ENCODE assay signal across 12 cellular contexts in the genomic region with DNA sequence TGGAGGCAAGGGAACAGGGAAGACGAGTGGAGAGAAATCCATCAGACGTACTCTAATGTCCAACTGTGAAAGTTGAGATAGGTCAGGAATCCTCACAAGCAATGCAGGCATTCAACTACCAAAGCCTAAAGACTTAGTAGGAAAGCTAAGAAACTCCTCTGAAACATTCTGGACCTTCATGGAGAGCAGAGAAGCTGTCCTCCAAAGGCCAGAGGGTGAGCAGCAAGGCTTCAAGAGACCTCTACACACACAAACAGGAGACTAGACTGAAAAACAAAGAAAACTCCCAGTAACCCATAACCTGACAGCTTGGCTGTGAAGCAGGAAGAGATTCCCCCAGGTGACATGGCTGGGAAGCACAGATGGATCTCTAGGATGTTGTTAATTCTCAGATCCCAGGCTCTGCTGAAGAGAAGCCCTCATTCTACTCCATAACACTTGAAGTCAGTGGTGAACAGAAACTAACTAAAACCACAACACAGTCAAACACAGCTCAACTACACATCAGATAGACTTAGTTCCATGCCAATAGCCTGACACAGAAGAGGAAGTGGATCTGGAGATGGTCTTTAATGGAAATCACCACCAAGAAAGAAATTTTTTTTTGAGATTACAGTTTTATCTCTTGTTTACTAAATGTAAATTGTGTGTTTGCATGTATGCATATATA. TPM values are rescaled to one million over a fixed set of nuclear protein-coding genes. Genes with fewer than 3 reads are reported as not detected.
DNase-seq lines count a peak whose midpoint lies in the region; ATAC-seq and TF ChIP-seq lines count a peak whose summit lies in the region.
"Had no signal": no experiment of that assay in that cellular context is flagged by ENCODE, and none has a peak within 500 bp of the region (broad histone marks: within the 10 kb centered on the region; RNA-seq: fewer than 3 reads in every experiment).

No MANE protein-coding gene starts in this region.

- BruUV-seq in OCI-LY7 (replicated peaks; lab: Mats Ljungman, UMichigan), result no TSS peak

- no peaks in the 10 kb centered on the region for H3K9me3 Mint-ChIP-seq in activated T-helper 17 cell treated with anti-CD3 and anti-CD28 coated beads, Interleukin-2, amount 50 U/mL, for 72 hours
- H3K9me3 Mint-ChIP-seq: HFFc6 had no signal

- H3K4me3 ChIP-seq in ascending aorta (no peak overlapping the region), OCI-LY7 (ENCODE audit: low read depth, low read length, poor library complexity, severe bottlenecking) (no peak overlapping the region)
- H3K4me3 ChIP-seq: gastrocnemius medialis had no signal

- no peak overlapping the region for H3K27ac Mint-ChIP-seq in activated T-helper 17 cell treated with anti-CD3 and anti-CD28 coated beads, Interleukin-2, amount 50 U/mL, for 72 hours
- H3K27ac Mint-ChIP-seq: brain, HFFc6 had no signal

- no peaks in the 10 kb centered on the region for H3K9me3 ChIP-seq in ascending aorta
- H3K9me3 ChIP-seq in OCI-LY7 (ENCODE audit: low read length), result no peaks in the 10 kb centered on the region
- H3K9me3 ChIP-seq: gastrocnemius medialis had no signal

- intact Hi-C loops in ascending aorta (cut with DNase I) (no loop called here), OCI-LY7 (cut with micrococcal nuclease; ENCODE audit: unreplicated experiment) (no loop called here)

- peaks cover 11% of the 10 kb centered on the region for H3K4me1 Mint-ChIP-seq in activated T-helper 17 cell treated with anti-CD3 and anti-CD28 coated beads, Interleukin-2, amount 50 U/mL, for 72 hours
- H3K4me1 Mint-ChIP-seq: brain had no signal

- peaks cover 13% of the 10 kb centered on the region for H3K27me3 Mint-ChIP-seq in activated T-helper 17 cell treated with anti-CD3 and anti-CD28 coated beads, Interleukin-2, amount 50 U/mL, for 72 hours

- no peaks in the 10 kb centered on the region for H3K9me2 ChIP-seq in OCI-LY7 (ENCODE audit: insufficient read depth, low read length)

- CTCF ChIA-PET in OCI-LY7 (lab: Charles Lee; ENCODE audit: unreplicated experiment), result no interaction called here

- no peak overlapping the region for H3K4me2 ChIP-seq in OCI-LY7 (ENCODE audit: low read length)

- ATAC-seq in GM18511 (IDR thresholded peaks at IDR 0.05; ENCODE audit: unreplicated experiment) (peak; percentile 99), GM21529 (IDR thresholded peaks at IDR 0.05; ENCODE audit: unreplicated experiment) (peak; percentile 96), HG03354 (IDR thresholded peaks at IDR 0.05; ENCODE audit: poor library complexity, severe bottlenecking, unreplicated experiment) (peak; percentile 93)
- ATAC-seq in activated T-helper 17 cell treated with anti-CD3 and anti-CD28 coated beads, Interleukin-2, amount 50 U/mL, for 72 hours (replicated peaks), result peak; percentile 47
- ATAC-seq: gastrocnemius medialis had no signal

- H4K20me1 ChIP-seq in OCI-LY7 (ENCODE audit: insufficient read depth, low read length), result no peaks in the 10 kb centered on the region

- no peak overlapping the region for H3K27ac ChIP-seq in ascending aorta
- H3K27ac ChIP-seq in OCI-LY7 (ENCODE audit: low read depth, low read length, poor library complexity, severe bottlenecking), result no peak overlapping the region
- H3K27ac ChIP-seq: gastrocnemius medialis had no signal

- POLR2A ChIA-PET in OCI-LY7 (lab: Charles Lee), result interaction anchor here (0.6 to 0.9 kb wide), 2 partner anchors 10 to 154 kb away, joined by 3 to 4 read pairs; no protein-coding TSS in a partner anchor

- no peak overlapping the region for H2AFZ ChIP-seq in OCI-LY7 (ENCODE audit: low read length)

- no peaks in the 10 kb centered on the region for H3K79me2 ChIP-seq in OCI-LY7 (ENCODE audit: insufficient read depth, low read depth, low read length)

- no peaks in the 10 kb centered on the region for H3K27me3 ChIP-seq in ascending aorta

- no peaks in the 10 kb centered on the region for H3K36me3 Mint-ChIP-seq in activated T-helper 17 cell treated with anti-CD3 and anti-CD28 coated beads, Interleukin-2, amount 50 U/mL, for 72 hours (ENCODE audit: low read depth)
- H3K36me3 Mint-ChIP-seq: brain had no signal

- no peak for TF ChIP-seq CTCF in ascending aorta (IDR thresholded peaks at IDR 0.05)
- TF ChIP-seq CTCF in OCI-LY7 (conservative IDR thresholded peaks at IDR 0.05; ENCODE audit: low read length), result no peak

- no peak for DNase-seq in glomerular visceral epithelial cell (ENCODE audit: extremely low spot score)
- no peak for DNase-seq in NCI-H1694 treated with DMSO at 0.1 percent for 48 hours (lab: John Stamatoyannopoulos, UW)
- no peak for DNase-seq in ascending aorta (ENCODE audit: low spot score in 2 of 2)
- no peak for DNase-seq in OCI-LY7 (ENCODE audit: low spot score)
- DNase-seq: gastrocnemius medialis, HFFc6 had no signal

- H3K4me1 ChIP-seq in ascending aorta (no peaks in the 10 kb centered on the region), OCI-LY7 (ENCODE audit: insufficient read depth, low read length, poor library complexity, severe bottlenecking) (peaks cover 28% of the 10 kb centered on the region)
- H3K4me1 ChIP-seq: gastrocnemius medialis had no signal

- no peak overlapping the region for H3K4me3 Mint-ChIP-seq in activated T-helper 17 cell treated with anti-CD3 and anti-CD28 coated beads, Interleukin-2, amount 50 U/mL, for 72 hours
- H3K4me3 Mint-ChIP-seq: brain, HFFc6 had no signal

- no peaks in the 10 kb centered on the region for H3K36me3 ChIP-seq in ascending aorta
- H3K36me3 ChIP-seq in OCI-LY7 (ENCODE audit: insufficient read depth, low read length), result no peaks in the 10 kb centered on the region
- H3K36me3 ChIP-seq: gastrocnemius medialis had no signal

RNA-seq across cellular contexts. Expression of a gene that starts 23.2 kb away (rescaled TPM):
- under 1 TPM in 1 of 2 donors, not detected in 1; 0.26 TPM for total RNA-seq in activated T-helper 17 cell treated with anti-CD3 and anti-CD28 coated beads, Interleukin-2, amount 50 U/mL, for 72 hours
- 4.5 TPM for total RNA-seq in ascending aorta
- not detected in 2 replicates for total RNA-seq in OCI-LY7 (2014; rRNA removed; shearing (Covaris generic))
- 0.29 TPM in 1 of 2 replicates, not detected in the other for total RNA-seq in OCI-LY7 (2022)
- total RNA-seq: HFFc6, myocyte had no signal

RNA-seq across cellular contexts. Expression of a gene that starts 34.6 kb away (rescaled TPM):
- 10 to 100 TPM; 28.4 to 48.3 TPM for total RNA-seq in activated T-helper 17 cell treated with anti-CD3 and anti-CD28 coated beads, Interleukin-2, amount 50 U/mL, for 72 hours
- 4.3 TPM for total RNA-seq in ascending aorta
- 119 and 122 TPM in 2 replicates for total RNA-seq in OCI-LY7 (2014; rRNA removed; shearing (Covaris generic))
- 80.4 and 86.5 TPM in 2 replicates for total RNA-seq in OCI-LY7 (2022)

Comparison
In these comparisons a context has a peak if more than half of its experiments do, and no peak if none do; other contexts are left out.
1. ATAC-seq: peak in every context shown above with its lines; median percentile 99 in GM18511; 96 in GM21529; 93 in HG03354; 47 in activated T-helper 17 cell treated with anti-CD3 and anti-CD28 coated beads, Interleukin-2, amount 50 U/mL, for 72 hours.